8 cellular contexts compared by ENCODE assay signal in the genomic region with DNA sequence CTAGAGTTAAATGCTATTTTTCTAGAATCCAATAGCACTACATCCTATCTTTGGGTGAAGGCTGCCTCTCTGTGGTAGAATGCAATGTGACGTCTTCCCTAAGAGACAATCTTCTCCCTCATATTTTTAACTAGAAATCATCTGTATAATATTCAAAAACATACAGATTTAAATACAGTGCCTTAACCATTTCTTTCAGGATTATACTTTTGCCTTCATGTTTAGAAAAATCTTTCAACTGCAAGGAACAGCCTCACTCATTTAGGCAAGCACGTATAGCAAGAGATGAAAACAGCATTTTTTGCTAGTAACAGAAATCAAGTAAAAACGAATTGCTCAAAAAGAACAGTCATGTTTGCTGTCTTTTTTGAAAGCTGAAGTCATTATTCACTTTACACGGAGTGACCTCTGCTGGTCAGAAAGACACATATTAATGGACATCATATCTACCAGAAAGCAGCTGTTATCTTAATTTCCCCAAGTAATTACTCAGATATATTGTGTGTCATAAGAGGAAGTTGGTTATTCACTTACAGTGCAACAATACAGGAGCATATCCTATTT.
A peak's percentile ranks its signal among the peaks of the same experiment; 100 is the strongest.
DNase-seq lines count a peak whose midpoint lies in the region; ATAC-seq and FAIRE-seq lines count a peak whose summit lies in the region.

No MANE protein-coding gene starts in this region.

- DNase-seq in ACHN = peak; percentile 10
- peak; percentile 48 to 64 for DNase-seq in Kasumi-1 (lab: John Stamatoyannopoulos, UW)
- DNase-seq in SW480 (ENCODE audit: low spot score) = peak; percentile 3
- DNase-seq in stimulated activated CD4-positive, alpha-beta T cell treated with anti-CD3 and anti-CD28 coated beads, Interleukin-2, amount 100 ng/mL, for 48 hours = no peak
- no peak for DNase-seq in NCI-H345 treated with DMSO at 0.1 percent for 48 hours (lab: John Stamatoyannopoulos, UW; ENCODE audit: unreplicated experiment)

- peak; percentile 99 for FAIRE-seq in islet of Langerhans (lab: Jason Lieb, UNC)

- ATAC-seq in HG02571 (IDR thresholded peaks at IDR 0.05; ENCODE audit: unreplicated experiment) (no peak), GM18861 (IDR thresholded peaks at IDR 0.05; ENCODE audit: unreplicated experiment) (no peak)

- in situ Hi-C loops in ACHN (cut with HindIII; ENCODE audit: low pct_ligation_motif_present, low pct_unique_long_range_greater_than_20kb, low sequenced_read_pairs) = no loop called here

Comparison
In these comparisons a context has a peak if more than half of its experiments do, and no peak if none do; other contexts are left out.
1. DNase-seq: peak in ACHN (single experiment), Kasumi-1 (2 of 2) and SW480 (single experiment); none in stimulated activated CD4-positive, alpha-beta T cell treated with anti-CD3 and anti-CD28 coated beads, Interleukin-2, amount 100 ng/mL, for 48 hours (0 of 2) and NCI-H345 treated with DMSO at 0.1 percent for 48 hours (single experiment).